Comparison of ENCODE assay signal across 14 cellular contexts in the genomic region with DNA sequence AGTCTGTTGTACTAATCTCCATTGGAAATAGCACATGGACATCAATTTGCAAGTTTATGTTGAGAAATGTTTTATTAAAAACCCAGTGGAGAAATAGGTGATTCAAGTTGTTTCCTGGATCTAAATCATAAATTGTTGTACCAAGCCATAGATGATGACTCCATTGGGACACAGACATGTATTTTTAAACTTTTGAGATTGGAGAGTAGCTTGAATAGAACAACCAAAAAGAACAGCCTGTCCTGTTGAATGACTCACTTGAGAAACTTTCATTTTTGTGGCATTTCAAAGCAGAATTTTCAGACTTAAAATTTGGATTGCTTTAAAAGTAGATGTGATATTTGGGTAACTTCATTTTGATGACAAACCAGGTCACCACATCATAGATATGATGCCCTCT.
"Had no signal": no experiment of that assay in that cellular context is flagged by ENCODE, and none has a peak within 500 bp of the region (broad histone marks: within the 10 kb centered on the region; RNA-seq: fewer than 3 reads in every experiment).

No MANE protein-coding gene starts in this region.

- H3K9me3 ChIP-seq: lower lobe of right lung, mucosa of descending colon had no signal

- H3K4me3 ChIP-seq: hepatocyte, lower lobe of right lung, mucosa of descending colon, skin epidermis had no signal

- H3K4me2 ChIP-seq: hepatocyte had no signal

- H3K4me1 ChIP-seq: lower lobe of right lung had no signal

- ATAC-seq: lower lobe of right lung; mucosa of descending colon; natural killer cell treated with Interleukin-12 subunit alpha and Interleukin-12 subunit beta and Interleukin-15 and Interleukin-18, amount 100 ng/mL, for 72 hours; stimulated activated naive CD8-positive, alpha-beta T cell treated with anti-CD3 and anti-CD28 coated beads, Interleukin-15, amount 100 ng/mL, for 72 hours had no signal

- H3K27ac ChIP-seq: hepatocyte, lower lobe of right lung had no signal

- H3K79me2 ChIP-seq: hepatocyte had no signal

- H2AFZ ChIP-seq: hepatocyte had no signal

- H3K36me3 ChIP-seq: lower lobe of right lung had no signal

- H3K27me3 ChIP-seq: hepatocyte had no signal

- DNase-seq: activated CD4-positive, alpha-beta T cell treated with anti-CD3 and anti-CD28 coated beads, Interleukin-2, amount 50 U/mL, for 4 hours; activated T-cell treated with anti-CD3 and anti-CD28 coated beads, Interleukin-2, amount 50 U/mL, for 1 hour; amygdala; kidney glomerular epithelial cell; lower lobe of right lung; mucosa of descending colon; nucleus accumbens; SIG-M5; stimulated activated CD4-positive, alpha-beta T cell treated with anti-CD3 and anti-CD28 coated beads, Interleukin-4, amount 100 ng/mL, for 4 hours; stimulated activated naive CD8-positive, alpha-beta T cell treated with anti-CD3 and anti-CD28 coated beads, Interleukin-15, amount 100 ng/mL, for 72 hours; T-helper 2 cell had no signal
